31 cellular contexts compared by ENCODE assay signal in genomic region chr12:82619644-82620043, GRCh38.
"Had no signal": no experiment of that assay in that cellular context is flagged by ENCODE, and none has a peak within 500 bp of the region (broad histone marks: within the 10 kb centered on the region; RNA-seq: fewer than 3 reads in every experiment).

No MANE protein-coding gene starts in this region.

- H3K4me3 Mint-ChIP-seq: activated CD4-positive, alpha-beta memory T cell treated with anti-CD3 and anti-CD28 coated beads, Interleukin-2, amount 10 ng/mL, durations not matched to agents 7 days and 5 days; activated CD8-positive, alpha-beta memory T cell treated with anti-CD3 and anti-CD28 coated beads, Interleukin-2, amount 10 ng/mL, durations not matched to agents 7 days and 5 days; activated naive CD8-positive, alpha-beta T cell treated with anti-CD3 and anti-CD28 coated beads for 36 hours had no signal

- H3K4me3 ChIP-seq: SJCRH30, SK-N-MC had no signal

- H3K9me3 ChIP-seq: SJCRH30 had no signal

- DNase-seq: activated CD4-positive, alpha-beta memory T cell treated with anti-CD3 and anti-CD28 coated beads, Interleukin-2, amount 10 ng/mL, durations not matched to agents 7 days and 5 days; activated CD4-positive, alpha-beta T cell treated with anti-CD3 and anti-CD28 coated beads for 1 hour; activated CD4-positive, alpha-beta T cell treated with anti-CD3 and anti-CD28 coated beads for 48 hours; activated CD4-positive, CD25-positive, alpha-beta regulatory T cell; activated CD8-positive, alpha-beta memory T cell treated with anti-CD3 and anti-CD28 coated beads for 24 hours; activated CD8-positive, alpha-beta memory T cell treated with anti-CD3 and anti-CD28 coated beads, Interleukin-2, amount 10 ng/mL, durations not matched to agents 7 days and 5 days; activated CD8-positive, alpha-beta memory T cell treated with anti-CD3 and anti-CD28 coated beads, Interleukin-2, amount 50 U/mL, for 48 hours; activated effector memory CD4-positive, alpha-beta T cell treated with Interleukin-2 at 50 U/mL for 16 hours; activated naive CD4-positive, alpha-beta T cell treated with anti-CD3 and anti-CD28 coated beads, Interleukin-2, amount 50 U/mL, for 16 hours; activated naive CD8-positive, alpha-beta T cell treated with anti-CD3 and anti-CD28 coated beads for 36 hours; activated T-cell treated with anti-CD3 and anti-CD28 coated beads, Interleukin-2, amount 50 U/mL, for 48 hours; amniotic stem cell; aorta; brain microvascular endothelial cell; central memory CD4-positive, alpha-beta T cell; Karpas-422; KBM-7; NCI-H1048; NCI-H1436 treated with DMSO at 0.1 percent for 48 hours; NCI-H1694 treated with DMSO at 0.1 percent for 48 hours; NCI-H2029; NCI-H2107; NCI-H345; NCI-H524 treated with DMSO at 0.1 percent for 48 hours; NCI-H748 treated with DMSO at 0.1 percent for 48 hours; SHP77; SJCRH30; T1000; WERI-Rb-1 had no signal

- H3K4me1 Mint-ChIP-seq: activated CD4-positive, alpha-beta memory T cell treated with anti-CD3 and anti-CD28 coated beads, Interleukin-2, amount 10 ng/mL, durations not matched to agents 7 days and 5 days; activated CD8-positive, alpha-beta memory T cell treated with anti-CD3 and anti-CD28 coated beads, Interleukin-2, amount 10 ng/mL, durations not matched to agents 7 days and 5 days; activated naive CD8-positive, alpha-beta T cell treated with anti-CD3 and anti-CD28 coated beads for 36 hours had no signal

- H3K27me3 ChIP-seq: brain microvascular endothelial cell, SJCRH30 had no signal

- ATAC-seq: activated CD8-positive, alpha-beta memory T cell treated with anti-CD3 and anti-CD28 coated beads, Interleukin-2, amount 10 ng/mL, durations not matched to agents 7 days and 5 days; Panc1 had no signal

- H3K36me3 ChIP-seq: brain microvascular endothelial cell, SJCRH30, WERI-Rb-1 had no signal

- H3K27ac Mint-ChIP-seq: activated CD4-positive, alpha-beta memory T cell treated with anti-CD3 and anti-CD28 coated beads, Interleukin-2, amount 10 ng/mL, durations not matched to agents 7 days and 5 days; activated CD8-positive, alpha-beta memory T cell treated with anti-CD3 and anti-CD28 coated beads, Interleukin-2, amount 10 ng/mL, durations not matched to agents 7 days and 5 days; activated naive CD8-positive, alpha-beta T cell treated with anti-CD3 and anti-CD28 coated beads for 36 hours had no signal

- H3K4me1 ChIP-seq: SJCRH30 had no signal

- H3K9me3 Mint-ChIP-seq: activated CD4-positive, alpha-beta memory T cell treated with anti-CD3 and anti-CD28 coated beads, Interleukin-2, amount 10 ng/mL, durations not matched to agents 7 days and 5 days; activated naive CD8-positive, alpha-beta T cell treated with anti-CD3 and anti-CD28 coated beads for 36 hours had no signal

- H3K36me3 Mint-ChIP-seq: activated CD8-positive, alpha-beta memory T cell treated with anti-CD3 and anti-CD28 coated beads, Interleukin-2, amount 10 ng/mL, durations not matched to agents 7 days and 5 days; activated naive CD8-positive, alpha-beta T cell treated with anti-CD3 and anti-CD28 coated beads for 36 hours had no signal

- H3K27ac ChIP-seq: brain microvascular endothelial cell, SJCRH30, SK-N-MC, WERI-Rb-1 had no signal
